8 cellular contexts compared by ENCODE assay signal in genomic region chr16:11669380-11670146, GRCh38. TPM values are rescaled to one million over a fixed set of nuclear protein-coding genes. Genes with fewer than 3 reads are reported as not detected.
DNase-seq lines count a peak whose midpoint lies in the region; ATAC-seq and TF ChIP-seq lines count a peak whose summit lies in the region.

No MANE protein-coding gene starts in this region.

- H3K9me3 ChIP-seq in left ventricle myocardium inferior (replicated peaks) (no peaks in the 10 kb centered on the region), psoas muscle (no peaks in the 10 kb centered on the region)

- WGBS in psoas muscle, 3 donors, result 11 to 37% (median 20%) methylated on average over 22 of the region's 22 CpGs

- no peaks in the 10 kb centered on the region for H3K27me3 Mint-ChIP-seq in activated naive CD4-positive, alpha-beta T cell treated with anti-CD3 and anti-CD28 coated beads, Interleukin-2, amount 50 U/mL, for 24 hours
- H3K27me3 Mint-ChIP-seq in activated T-helper 17 cell treated with anti-CD3 and anti-CD28 coated beads, Interleukin-2, amount 50 U/mL, for 72 hours, result no peaks in the 10 kb centered on the region

- no peak for TF ChIP-seq CTCF in left ventricle myocardium inferior (IDR thresholded peaks at IDR 0.05; ENCODE audit: borderline replicate concordance)
- no peak for TF ChIP-seq CTCF in psoas muscle (IDR thresholded peaks at IDR 0.05)

- no peaks in the 10 kb centered on the region for H3K9me3 Mint-ChIP-seq in activated naive CD4-positive, alpha-beta T cell treated with anti-CD3 and anti-CD28 coated beads, Interleukin-2, amount 50 U/mL, for 24 hours
- H3K9me3 Mint-ChIP-seq in activated T-helper 17 cell treated with anti-CD3 and anti-CD28 coated beads, Interleukin-2, amount 50 U/mL, for 72 hours, result no peaks in the 10 kb centered on the region

- peak overlapping the region; percentile 84 for H3K27ac Mint-ChIP-seq in activated naive CD4-positive, alpha-beta T cell treated with anti-CD3 and anti-CD28 coated beads, Interleukin-2, amount 50 U/mL, for 24 hours
- peak overlapping the region; percentile 46 for H3K27ac Mint-ChIP-seq in activated T-helper 17 cell treated with anti-CD3 and anti-CD28 coated beads, Interleukin-2, amount 50 U/mL, for 72 hours

- no peak for DNase-seq in activated naive CD4-positive, alpha-beta T cell treated with Interleukin-2 at 50 U/mL for 16 hours
- peak; percentile 59 for DNase-seq in left ventricle myocardium inferior
- DNase-seq in psoas muscle, result peak; percentile 74 to 85
- no peak for DNase-seq in SHP77 (lab: John Stamatoyannopoulos, UW)
- no peak for DNase-seq in cortex of kidney (lab: John Stamatoyannopoulos, UW)

- ATAC-seq in activated T-helper 17 cell treated with anti-CD3 and anti-CD28 coated beads, Interleukin-2, amount 50 U/mL, for 72 hours (replicated peaks), result no peak
- ATAC-seq in psoas muscle (peak; percentile 35 to 55 (median 37)), GM19467 (IDR thresholded peaks at IDR 0.05; ENCODE audit: unreplicated experiment) (no peak)

- peak overlapping the region; percentile 80 for H3K4me3 Mint-ChIP-seq in activated naive CD4-positive, alpha-beta T cell treated with anti-CD3 and anti-CD28 coated beads, Interleukin-2, amount 50 U/mL, for 24 hours
- H3K4me3 Mint-ChIP-seq in activated T-helper 17 cell treated with anti-CD3 and anti-CD28 coated beads, Interleukin-2, amount 50 U/mL, for 72 hours, result peak overlapping the region; percentile 79

- H3K27ac ChIP-seq in left ventricle myocardium inferior (replicated peaks), result peak overlapping the region; percentile 85
- H3K27ac ChIP-seq in psoas muscle, result peak overlapping the region; percentile 91

- H3K36me3 Mint-ChIP-seq in activated naive CD4-positive, alpha-beta T cell treated with anti-CD3 and anti-CD28 coated beads, Interleukin-2, amount 50 U/mL, for 24 hours, result no peaks in the 10 kb centered on the region
- no peaks in the 10 kb centered on the region for H3K36me3 Mint-ChIP-seq in activated T-helper 17 cell treated with anti-CD3 and anti-CD28 coated beads, Interleukin-2, amount 50 U/mL, for 72 hours (ENCODE audit: low read depth)

- intact Hi-C loops in left ventricle myocardium inferior (cut with micrococcal nuclease), result no loop called here
- intact Hi-C loops in psoas muscle (cut with DNase I), result loop anchor here in 1 of 2 donors (2.0 kb wide), 1 partner anchor 175 kb away; no protein-coding TSS in a partner anchor

- H3K36me3 ChIP-seq in left ventricle myocardium inferior (no peaks in the 10 kb centered on the region), psoas muscle (ENCODE audit: insufficient read depth in 1 of 2, low read depth in 1 of 2) (no peaks in the 10 kb centered on the region)

- H3K4me1 ChIP-seq in left ventricle myocardium inferior, result peaks cover 74% of the 10 kb centered on the region
- H3K4me1 ChIP-seq in psoas muscle, result peaks cover 54% of the 10 kb centered on the region

- H3K4me3 ChIP-seq in left ventricle myocardium inferior (peak overlapping the region; percentile 98), psoas muscle (peak overlapping the region; percentile 87)

- H3K4me1 Mint-ChIP-seq in activated naive CD4-positive, alpha-beta T cell treated with anti-CD3 and anti-CD28 coated beads, Interleukin-2, amount 50 U/mL, for 24 hours, result peaks cover 76% of the 10 kb centered on the region
- H3K4me1 Mint-ChIP-seq in activated T-helper 17 cell treated with anti-CD3 and anti-CD28 coated beads, Interleukin-2, amount 50 U/mL, for 72 hours, result peaks cover 18% of the 10 kb centered on the region

- H3K27me3 ChIP-seq in left ventricle myocardium inferior (ENCODE audit: low read depth), result no peaks in the 10 kb centered on the region
- H3K27me3 ChIP-seq in psoas muscle (ENCODE audit: insufficient read depth in 3 of 3, low read length in 2 of 3), result no peaks in the 10 kb centered on the region

RNA-seq across cellular contexts. Expression of gene SNN, which starts 1.3 kb away (rescaled TPM):
- total RNA-seq in activated T-helper 17 cell treated with anti-CD3 and anti-CD28 coated beads, Interleukin-2, amount 50 U/mL, for 72 hours, result 1 to 10 TPM; 3.3 to 4.9 TPM
- total RNA-seq in left ventricle myocardium inferior (28.2 TPM), psoas muscle (100 to 1,000 TPM in 2 of 4 donors, 10 to 100 TPM in 2; 30.3 to 113 (median 83.8) TPM)
- 100 to 1,000 TPM in 2 of 3 donors, 10 to 100 TPM in 1; 56.9 to 152 (median 107) TPM for polyA plus RNA-seq in psoas muscle

Comparison
In these comparisons a context has a peak if more than half of its experiments do, and no peak if none do; other contexts are left out.
1. DNase-seq: peak in left ventricle myocardium inferior (single experiment) and psoas muscle (2 of 2); none in activated naive CD4-positive, alpha-beta T cell treated with Interleukin-2 at 50 U/mL for 16 hours (single experiment), SHP77 (0 of 2) and cortex of kidney (single experiment).
2. ATAC-seq: peak in psoas muscle (4 of 4); none in activated T-helper 17 cell treated with anti-CD3 and anti-CD28 coated beads, Interleukin-2, amount 50 U/mL, for 72 hours (single experiment) and GM19467 (single experiment).